In the genomic region with DNA sequence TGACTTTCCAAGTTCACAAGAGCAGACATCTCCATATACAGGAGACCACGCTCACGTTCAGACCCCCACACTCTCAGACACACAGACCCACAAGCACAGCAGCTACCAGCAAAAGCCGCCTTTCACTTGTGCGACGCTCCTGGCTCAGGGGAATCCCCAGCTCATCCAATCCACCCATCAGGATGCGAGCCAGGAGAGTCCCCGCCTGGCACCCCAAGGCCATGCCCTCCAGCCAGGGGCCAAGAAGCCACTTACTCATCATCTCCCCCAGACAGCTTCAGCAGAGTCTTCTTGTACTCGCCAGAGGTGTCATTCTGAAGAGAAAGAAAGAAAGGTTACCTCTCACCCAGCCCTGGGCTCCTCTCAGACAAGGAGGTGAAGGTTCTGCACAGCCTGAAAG, we compare ENCODE assay signal across 21 cellular contexts. TPM values are rescaled to one million over a fixed set of nuclear protein-coding genes. Genes with fewer than 3 reads are reported as not detected.
DNase-seq lines count a peak whose midpoint lies in the region; ATAC-seq and TF ChIP-seq lines count a peak whose summit lies in the region.
"Had no signal": no experiment of that assay in that cellular context is flagged by ENCODE, and none has a peak within 500 bp of the region (broad histone marks: within the 10 kb centered on the region; RNA-seq: fewer than 3 reads in every experiment).

No MANE protein-coding gene starts in this region.

- H3K4me3 Mint-ChIP-seq in activated naive CD4-positive, alpha-beta T cell treated with anti-CD3 and anti-CD28 coated beads, Interleukin-2, amount 50 U/mL, for 24 hours, result no peak overlapping the region
- no peak overlapping the region for H3K4me3 Mint-ChIP-seq in activated B cell treated with CpG ODN at 0.5 μM for 24 hours
- H3K4me3 Mint-ChIP-seq in effector memory CD8-positive, alpha-beta T cell, result no peak overlapping the region
- H3K4me3 Mint-ChIP-seq: neural crest cell had no signal

- no peaks in the 10 kb centered on the region for H3K9me3 Mint-ChIP-seq in activated naive CD4-positive, alpha-beta T cell treated with anti-CD3 and anti-CD28 coated beads, Interleukin-2, amount 50 U/mL, for 24 hours
- H3K9me3 Mint-ChIP-seq in activated B cell treated with CpG ODN at 0.5 μM for 24 hours, result no peaks in the 10 kb centered on the region
- no peaks in the 10 kb centered on the region for H3K9me3 Mint-ChIP-seq in effector memory CD8-positive, alpha-beta T cell
- H3K9me3 Mint-ChIP-seq: neural crest cell had no signal

- H3K4me1 Mint-ChIP-seq in activated naive CD4-positive, alpha-beta T cell treated with anti-CD3 and anti-CD28 coated beads, Interleukin-2, amount 50 U/mL, for 24 hours, result peaks cover 82% of the 10 kb centered on the region
- H3K4me1 Mint-ChIP-seq in activated B cell treated with CpG ODN at 0.5 μM for 24 hours, result peaks cover 94% of the 10 kb centered on the region
- H3K4me1 Mint-ChIP-seq in effector memory CD8-positive, alpha-beta T cell (ENCODE audit: low read depth in 2 of 2), result peaks cover 24 to 25% of the 10 kb centered on the region in 2 donors

- intact Hi-C loops in activated B cell treated with CpG ODN at 0.5 μM for 24 hours (cut with micrococcal nuclease), result loop anchor here (5.0 kb wide), 1 partner anchor 169 kb away; no protein-coding TSS in a partner anchor
- intact Hi-C loops in ascending aorta (cut with DNase I), result loop anchor here (5.0 kb wide), 1 partner anchor 94 kb away; the partner anchor contains the start of gene CCDC69

- H3K36me3 ChIP-seq in thymus (ENCODE audit: control insufficient read depth, insufficient read depth), result peaks cover 71% of the 10 kb centered on the region
- H3K36me3 ChIP-seq in ascending aorta, result peaks cover 68 to 92% of the 10 kb centered on the region in 2 donors

- no peak for DNase-seq in activated naive CD4-positive, alpha-beta T cell treated with anti-CD3 and anti-CD28 coated beads, Interleukin-2, amount 50 U/mL, for 16 hours
- DNase-seq in activated B cell treated with CpG ODN at 0.5 μM for 24 hours (no peak), ascending aorta (ENCODE audit: low spot score in 2 of 2) (no peak), NCI-H82 treated with DMSO at 0.1 percent for 48 hours (lab: John Stamatoyannopoulos, UW; ENCODE audit: unreplicated experiment) (no peak), caudate nucleus (lab: John Stamatoyannopoulos, UW) (no peak)
- DNase-seq in effector memory CD8-positive, alpha-beta T cell, result no peak
- DNase-seq: central memory CD4-positive, alpha-beta T cell; DMS79 treated with DMSO at 0.1 percent for 48 hours; gastrocnemius medialis; mesendoderm; NCI-H1436; NCI-H2171; stimulated activated CD4-positive, alpha-beta T cell treated with anti-CD3 and anti-CD28 coated beads, Interleukin-4, amount 100 ng/mL, for 24 hours; T1000 had no signal

- no peaks in the 10 kb centered on the region for H3K27me3 Mint-ChIP-seq in activated naive CD4-positive, alpha-beta T cell treated with anti-CD3 and anti-CD28 coated beads, Interleukin-2, amount 50 U/mL, for 24 hours
- H3K27me3 Mint-ChIP-seq in activated B cell treated with CpG ODN at 0.5 μM for 24 hours, result no peaks in the 10 kb centered on the region
- no peaks in the 10 kb centered on the region for H3K27me3 Mint-ChIP-seq in effector memory CD8-positive, alpha-beta T cell

- H3K27ac ChIP-seq in thymus (ENCODE audit: low read depth) (peak overlapping the region; percentile 15), ascending aorta (no peak overlapping the region), caudate nucleus (ENCODE audit: low read depth, low read length) (no peak overlapping the region)
- H3K27ac ChIP-seq: suprapubic skin had no signal

- H3K9me3 ChIP-seq in thymus (ENCODE audit: control insufficient read depth) (peaks cover 1% of the 10 kb centered on the region), ascending aorta (no peaks in the 10 kb centered on the region)
- H3K9me3 ChIP-seq: gastrocnemius medialis, suprapubic skin had no signal

- peaks cover 12% of the 10 kb centered on the region for H3K36me3 Mint-ChIP-seq in activated naive CD4-positive, alpha-beta T cell treated with anti-CD3 and anti-CD28 coated beads, Interleukin-2, amount 50 U/mL, for 24 hours
- H3K36me3 Mint-ChIP-seq in activated B cell treated with CpG ODN at 0.5 μM for 24 hours (ENCODE audit: low read depth), result peaks cover 84% of the 10 kb centered on the region
- peaks cover 91% of the 10 kb centered on the region for H3K36me3 Mint-ChIP-seq in effector memory CD8-positive, alpha-beta T cell (ENCODE audit: insufficient read depth)

- peak overlapping the region; percentile 63 for H3K27ac Mint-ChIP-seq in activated naive CD4-positive, alpha-beta T cell treated with anti-CD3 and anti-CD28 coated beads, Interleukin-2, amount 50 U/mL, for 24 hours
- peak overlapping the region; percentile 54 for H3K27ac Mint-ChIP-seq in activated B cell treated with CpG ODN at 0.5 μM for 24 hours
- H3K27ac Mint-ChIP-seq in effector memory CD8-positive, alpha-beta T cell, result peak overlapping the region; percentile 61 to 71

- H3K4me3 ChIP-seq in thymus (ENCODE audit: low read length) (no peak overlapping the region), ascending aorta (no peak overlapping the region)
- H3K4me3 ChIP-seq: gastrocnemius medialis, smooth muscle cell, suprapubic skin had no signal

- H3K27me3 ChIP-seq in thymus (ENCODE audit: control insufficient read depth, insufficient read depth) (no peaks in the 10 kb centered on the region), ascending aorta (no peaks in the 10 kb centered on the region)
- H3K27me3 ChIP-seq: gastrocnemius medialis, suprapubic skin had no signal

- ATAC-seq in activated B cell treated with CpG ODN at 0.5 μM for 24 hours (ENCODE audit: low read depth), result no peak
- ATAC-seq in effector memory CD8-positive, alpha-beta T cell (replicated peaks), result no peak
- ATAC-seq: esophagus mucosa, gastrocnemius medialis, Panc1 had no signal

- POLR2A ChIA-PET in activated B cell treated with CpG ODN at 0.5 μM for 24 hours (lab: Charles Lee), result interaction anchor here (4.2 kb wide), 1 partner anchor 14 kb away, joined by 37 read pairs; no protein-coding TSS in a partner anchor

- CTCF ChIA-PET in activated B cell treated with CpG ODN at 0.5 μM for 24 hours (lab: Charles Lee), result interaction anchor here (1.3 to 10.8 kb wide), 7 partner anchors 11 to 112 kb away, joined by 4 to 309 read pairs (median 73); partner anchors contain the start of gene ANXA6

- TF ChIP-seq CTCF in activated B cell treated with CpG ODN at 0.5 μM for 24 hours (IDR thresholded peaks at IDR 0.05) (no peak), ascending aorta (IDR thresholded peaks at IDR 0.05) (no peak)

- 96% methylated on average over 8 of the region's 8 CpGs for WGBS in thymus

- peaks cover 28% of the 10 kb centered on the region for H3K4me1 ChIP-seq in thymus (ENCODE audit: control insufficient read depth, insufficient read depth, low read length)
- peaks cover 0 to 11% of the 10 kb centered on the region in 2 donors for H3K4me1 ChIP-seq in ascending aorta
- H3K4me1 ChIP-seq: suprapubic skin had no signal

RNA-seq across cellular contexts. Expression of gene ANXA6, which starts 29.7 kb away (rescaled TPM):
- 367 and 379 TPM in 2 replicates for total RNA-seq in activated B cell treated with CpG ODN at 0.5 μM for 24 hours
- polyA plus RNA-seq in thymus, result 122 TPM
- total RNA-seq in ascending aorta, result 334 TPM

RNA-seq across cellular contexts. Expression of gene TNIP1, which starts 47.1 kb away (rescaled TPM):
- 506 and 512 TPM in 2 replicates for total RNA-seq in activated B cell treated with CpG ODN at 0.5 μM for 24 hours
- polyA plus RNA-seq in thymus, result 49.9 TPM
- 54.6 TPM for total RNA-seq in ascending aorta
